ENCODE assay signal across 9 cellular contexts in genomic region chr2:239265681-239266435, GRCh38.
A peak's percentile ranks its signal among the peaks of the same experiment; 100 is the strongest.
DNase-seq lines count a peak whose midpoint lies in the region; ATAC-seq lines count a peak whose summit lies in the region.
"Had no signal": no experiment of that assay in that cellular context is flagged by ENCODE, and none has a peak within 500 bp of the region (broad histone marks: within the 10 kb centered on the region; RNA-seq: fewer than 3 reads in every experiment).

No MANE protein-coding gene starts in this region.

- peak overlapping the region; percentile 21 to 35 for H3K4me3 ChIP-seq in stomach smooth muscle (ENCODE audit: low read length in 2 of 2)

- no peaks in the 10 kb centered on the region for H3K27me3 ChIP-seq in stomach smooth muscle (ENCODE audit: control insufficient read depth in 1 of 2, insufficient read depth in 2 of 2, low read length in 2 of 2)

- H3K4me3 Mint-ChIP-seq in IgD-negative memory B cell = peak overlapping the region; percentile 6 to 92 (median 64)
- peak overlapping the region; percentile 90 for H3K4me3 Mint-ChIP-seq in activated naive CD8-positive, alpha-beta T cell treated with anti-CD3 and anti-CD28 coated beads, Interleukin-2, amount 10 ng/mL, durations not matched to agents 7 days and 5 days

- peaks cover 35 to 46% (median 46%) of the 10 kb centered on the region in 3 donors for H3K4me1 Mint-ChIP-seq in IgD-negative memory B cell
- peaks cover 57% of the 10 kb centered on the region for H3K4me1 Mint-ChIP-seq in activated naive CD8-positive, alpha-beta T cell treated with anti-CD3 and anti-CD28 coated beads, Interleukin-2, amount 10 ng/mL, durations not matched to agents 7 days and 5 days

- H3K9me3 Mint-ChIP-seq in IgD-negative memory B cell = no peaks in the 10 kb centered on the region
- H3K9me3 Mint-ChIP-seq in activated naive CD8-positive, alpha-beta T cell treated with anti-CD3 and anti-CD28 coated beads, Interleukin-2, amount 10 ng/mL, durations not matched to agents 7 days and 5 days = no peaks in the 10 kb centered on the region

- H3K36me3 Mint-ChIP-seq in IgD-negative memory B cell = peaks cover 4% of the 10 kb centered on the region
- H3K36me3 Mint-ChIP-seq in activated naive CD8-positive, alpha-beta T cell treated with anti-CD3 and anti-CD28 coated beads, Interleukin-2, amount 10 ng/mL, durations not matched to agents 7 days and 5 days = peaks cover 6% of the 10 kb centered on the region

- H3K27ac Mint-ChIP-seq in IgD-negative memory B cell = peak overlapping the region in 1 of 3 donors; percentile 83
- H3K27ac Mint-ChIP-seq in activated naive CD8-positive, alpha-beta T cell treated with anti-CD3 and anti-CD28 coated beads, Interleukin-2, amount 10 ng/mL, durations not matched to agents 7 days and 5 days = peak overlapping the region; percentile 97

- peak overlapping the region; percentile 79 for H3K27ac ChIP-seq in stomach smooth muscle (ENCODE audit: low read length)
- H3K27ac ChIP-seq: WERI-Rb-1 had no signal

- no peaks in the 10 kb centered on the region for H3K36me3 ChIP-seq in stomach smooth muscle (ENCODE audit: control insufficient read depth in 2 of 2, insufficient read depth in 2 of 2, low read length in 2 of 2)
- H3K36me3 ChIP-seq: WERI-Rb-1 had no signal

- POLR2A ChIA-PET in activated naive CD8-positive, alpha-beta T cell treated with anti-CD3 and anti-CD28 coated beads, Interleukin-2, amount 10 ng/mL, durations not matched to agents 7 days and 5 days (lab: Charles Lee) = interaction anchor here (0.7 to 3.1 kb wide), 13 partner anchors 12 to 135 kb away, joined by 3 to 25 read pairs (median 7); partner anchors contain the start of gene HDAC4

- no peak for DNase-seq in activated naive CD8-positive, alpha-beta T cell treated with anti-CD3 and anti-CD28 coated beads, Interleukin-2, amount 10 ng/mL, durations not matched to agents 7 days and 5 days
- peak; percentile 47 for DNase-seq in left lobe of liver (ENCODE audit: low spot score)
- DNase-seq in stimulated activated CD4-positive, alpha-beta T cell treated with anti-CD3 and anti-CD28 coated beads, Interleukin-2, amount 100 ng/mL, for 48 hours = no peak
- DNase-seq: dermis blood vessel endothelial cell, WERI-Rb-1 had no signal

- peaks cover 61% of the 10 kb centered on the region for H3K27me3 Mint-ChIP-seq in IgD-negative memory B cell
- H3K27me3 Mint-ChIP-seq in activated naive CD8-positive, alpha-beta T cell treated with anti-CD3 and anti-CD28 coated beads, Interleukin-2, amount 10 ng/mL, durations not matched to agents 7 days and 5 days = no peaks in the 10 kb centered on the region

- ATAC-seq in activated naive CD8-positive, alpha-beta T cell treated with anti-CD3 and anti-CD28 coated beads, Interleukin-2, amount 10 ng/mL, durations not matched to agents 7 days and 5 days (ENCODE audit: low read depth) = no peak
- ATAC-seq in left lobe of liver = no peak
- no peak for ATAC-seq in HG02870 (IDR thresholded peaks at IDR 0.05; ENCODE audit: unreplicated experiment)
- no peak for ATAC-seq in HG03354 (IDR thresholded peaks at IDR 0.05; ENCODE audit: poor library complexity, severe bottlenecking, unreplicated experiment)

- peaks cover 79% of the 10 kb centered on the region for H3K4me1 ChIP-seq in stomach smooth muscle (ENCODE audit: control insufficient read depth, insufficient read depth, low read length)

- no peaks in the 10 kb centered on the region for H3K9me3 ChIP-seq in stomach smooth muscle (ENCODE audit: control insufficient read depth in 2 of 2, low read length in 2 of 2)

- H3K9ac ChIP-seq in stomach smooth muscle (ENCODE audit: low read length in 2 of 2) = no peak overlapping the region
